1 cellular context compared by ENCODE assay signal in the genomic region with DNA sequence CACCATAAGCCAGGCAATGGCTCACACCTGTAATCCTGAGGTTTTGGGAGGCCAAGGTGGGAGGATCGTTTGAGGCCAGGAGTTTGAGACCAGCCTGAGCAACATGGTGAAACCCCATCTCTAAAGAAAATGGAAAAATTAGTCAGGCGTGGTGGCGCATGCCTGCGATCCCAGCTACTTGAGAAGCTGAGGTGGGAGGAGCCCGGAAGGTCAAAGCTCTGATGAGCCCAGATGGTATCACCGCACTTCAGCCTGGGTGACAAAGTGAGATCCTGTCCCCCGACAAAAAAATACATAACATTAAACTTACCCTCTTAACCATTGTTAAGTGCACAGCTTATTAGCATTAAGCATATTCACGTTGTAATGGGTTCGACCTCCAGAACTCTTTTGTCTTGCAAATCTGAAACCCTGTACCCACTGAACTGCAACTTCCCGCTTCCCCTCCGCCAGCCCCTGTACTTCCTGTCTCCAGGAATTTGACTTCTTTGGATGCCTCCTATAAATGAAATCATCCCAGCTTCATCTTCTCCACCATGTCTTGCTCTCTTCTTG.
TF ChIP-seq lines count a peak whose summit lies in the region.

No MANE protein-coding gene starts in this region.

TF ChIP-seq in K562, 482 proteins besides CTCF, POLR2A, EP300 and RAD21 (continued from another document):
- TF ChIP-seq, protein P1, sequence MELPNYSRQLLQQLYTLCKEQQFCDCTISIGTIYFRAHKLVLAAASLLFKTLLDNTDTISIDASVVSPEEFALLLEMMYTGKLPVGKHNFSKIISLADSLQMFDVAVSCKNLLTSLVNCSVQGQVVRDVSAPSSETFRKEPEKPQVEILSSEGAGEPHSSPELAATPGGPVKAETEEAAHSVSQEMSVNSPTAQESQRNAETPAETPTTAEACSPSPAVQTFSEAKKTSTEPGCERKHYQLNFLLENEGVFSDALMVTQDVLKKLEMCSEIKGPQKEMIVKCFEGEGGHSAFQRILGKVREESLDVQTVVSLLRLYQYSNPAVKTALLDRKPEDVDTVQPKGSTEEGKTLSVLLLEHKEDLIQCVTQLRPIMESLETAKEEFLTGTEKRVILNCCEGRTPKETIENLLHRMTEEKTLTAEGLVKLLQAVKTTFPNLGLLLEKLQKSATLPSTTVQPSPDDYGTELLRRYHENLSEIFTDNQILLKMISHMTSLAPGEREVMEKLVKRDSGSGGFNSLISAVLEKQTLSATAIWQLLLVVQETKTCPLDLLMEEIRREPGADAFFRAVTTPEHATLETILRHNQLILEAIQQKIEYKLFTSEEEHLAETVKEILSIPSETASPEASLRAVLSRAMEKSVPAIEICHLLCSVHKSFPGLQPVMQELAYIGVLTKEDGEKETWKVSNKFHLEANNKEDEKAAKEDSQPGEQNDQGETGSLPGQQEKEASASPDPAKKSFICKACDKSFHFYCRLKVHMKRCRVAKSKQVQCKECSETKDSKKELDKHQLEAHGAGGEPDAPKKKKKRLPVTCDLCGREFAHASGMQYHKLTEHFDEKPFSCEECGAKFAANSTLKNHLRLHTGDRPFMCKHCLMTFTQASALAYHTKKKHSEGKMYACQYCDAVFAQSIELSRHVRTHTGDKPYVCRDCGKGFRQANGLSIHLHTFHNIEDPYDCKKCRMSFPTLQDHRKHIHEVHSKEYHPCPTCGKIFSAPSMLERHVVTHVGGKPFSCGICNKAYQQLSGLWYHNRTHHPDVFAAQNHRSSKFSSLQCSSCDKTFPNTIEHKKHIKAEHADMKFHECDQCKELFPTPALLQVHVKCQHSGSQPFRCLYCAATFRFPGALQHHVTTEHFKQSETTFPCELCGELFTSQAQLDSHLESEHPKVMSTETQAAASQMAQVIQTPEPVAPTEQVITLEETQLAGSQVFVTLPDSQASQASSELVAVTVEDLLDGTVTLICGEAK (IDR thresholded peaks at IDR 0.05), result peak; percentile 41; the same call in 1 of the 2 replicates
- TF ChIP-seq, protein P1 (CRISPR knock-in tag; IDR thresholded peaks at IDR 0.05), result no peak
- TF ChIP-seq NR2C2 (CRISPR knock-in tag; IDR thresholded peaks at IDR 0.05), result no peak
- TF ChIP-seq NR2C2 (tag; IDR thresholded peaks at IDR 0.05), result peak; percentile 56
- peak; percentile 12 for TF ChIP-seq MEIS2 (IDR thresholded peaks at IDR 0.05; ENCODE audit: partially characterized antibody)
- TF ChIP-seq NRF1 (conservative IDR thresholded peaks at IDR 0.05 in 1 of 2, IDR thresholded peaks at IDR 0.05 in 1 of 2), result peak; percentile 76 to 79
